In genomic region chrX:74272230-74272629, GRCh38 we compare ENCODE assay signal across 21 cellular contexts. TPM values are rescaled to one million over a fixed set of nuclear protein-coding genes. Genes with fewer than 3 reads are reported as not detected.
DNase-seq lines count a peak whose midpoint lies in the region; ATAC-seq and TF ChIP-seq lines count a peak whose summit lies in the region.
"Had no signal": no experiment of that assay in that cellular context is flagged by ENCODE, and none has a peak within 500 bp of the region (broad histone marks: within the 10 kb centered on the region; RNA-seq: fewer than 3 reads in every experiment).

No MANE protein-coding gene starts in this region.

- TF ChIP-seq POLR2A in spleen (IDR thresholded peaks at IDR 0.05) (no peak), stomach (IDR thresholded peaks at IDR 0.05) (no peak)

- intact Hi-C loops in spleen (cut with DNase I; ENCODE audit: low total_unique reads): no loop called here
- intact Hi-C loops in stomach (cut with DNase I; ENCODE audit: low total_unique reads): no loop called here

- H3K4me3 ChIP-seq in GM12865 (ENCODE audit: low read depth, low read length): no peak overlapping the region
- no peak overlapping the region for H3K4me3 ChIP-seq in spleen
- no peak overlapping the region for H3K4me3 ChIP-seq in stomach
- H3K4me3 ChIP-seq: gastroesophageal sphincter, smooth muscle cell had no signal

- ATAC-seq in GM19328 (IDR thresholded peaks at IDR 0.05; ENCODE audit: unreplicated experiment) (peak; percentile 71), HG02852 (IDR thresholded peaks at IDR 0.05; ENCODE audit: unreplicated experiment) (peak; percentile 74), HG03442 (IDR thresholded peaks at IDR 0.05; ENCODE audit: unreplicated experiment) (peak; percentile 86)
- no peak for ATAC-seq in stimulated activated naive B cell treated with anti-CD40 and anti-IgM and Interleukin-4, amounts not matched to agents 10 μg/mL and 1 μg/mL and 100 μg/mL, for 72 hours (replicated peaks)
- ATAC-seq: activated CD8-positive, alpha-beta T cell treated with anti-CD3 and anti-CD28 coated beads, Interleukin-2, amount 10 ng/mL, durations not matched to agents 7 days and 5 days; gastroesophageal sphincter had no signal

- H3K27ac ChIP-seq in spleen (no peak overlapping the region), stomach (no peak overlapping the region)
- H3K27ac ChIP-seq: gastroesophageal sphincter had no signal

- no peak overlapping the region for H3K27ac Mint-ChIP-seq in stimulated activated naive B cell treated with anti-CD40 and anti-IgM and Interleukin-4, amounts not matched to agents 10 μg/mL and 1 μg/mL and 100 μg/mL, for 72 hours
- H3K27ac Mint-ChIP-seq: activated CD8-positive, alpha-beta T cell treated with anti-CD3 and anti-CD28 coated beads, Interleukin-2, amount 10 ng/mL, durations not matched to agents 7 days and 5 days; CD4-positive, alpha-beta T cell had no signal

- no peaks in the 10 kb centered on the region for H3K9me3 Mint-ChIP-seq in stimulated activated naive B cell treated with anti-CD40 and anti-IgM and Interleukin-4, amounts not matched to agents 10 μg/mL and 1 μg/mL and 100 μg/mL, for 72 hours
- H3K9me3 Mint-ChIP-seq: CD4-positive, alpha-beta T cell had no signal

- peaks cover 2 to 11% of the 10 kb centered on the region in 2 donors for H3K4me1 Mint-ChIP-seq in stimulated activated naive B cell treated with anti-CD40 and anti-IgM and Interleukin-4, amounts not matched to agents 10 μg/mL and 1 μg/mL and 100 μg/mL, for 72 hours

- H3K9me3 ChIP-seq in spleen: no peaks in the 10 kb centered on the region
- H3K9me3 ChIP-seq in stomach: no peaks in the 10 kb centered on the region
- H3K9me3 ChIP-seq: gastroesophageal sphincter had no signal

- DNase-seq in GM12865 (ENCODE audit: low read depth): peak; percentile 54
- DNase-seq in spleen: no peak
- DNase-seq in stomach: no peak
- no peak for DNase-seq in HUDEP-2 (lab: John Stamatoyannopoulos, UW; ENCODE audit: unreplicated experiment in 76 of 76)
- no peak for DNase-seq in stimulated activated naive B cell treated with anti-CD40 and anti-IgM and Interleukin-4, amounts not matched to agents 10 μg/mL and 1 μg/mL and 100 μg/mL, for 72 hours
- DNase-seq: activated CD8-positive, alpha-beta T cell treated with anti-CD3 and anti-CD28 coated beads, Interleukin-2, amount 10 ng/mL, durations not matched to agents 7 days and 5 days; CD4-positive, alpha-beta T cell; DMS79 treated with DMSO at 0.1 percent for 48 hours; NCI-H2029 treated with DMSO at 0.1 percent for 48 hours; NCI-H69; posterior cingulate gyrus; stimulated activated naive CD4-positive, alpha-beta T cell treated with Interleukin-2 at 50 U/mL for 16 hours had no signal

- H3K36me3 ChIP-seq in spleen: peaks cover 0 to 86% (median 17%) of the 10 kb centered on the region in 6 donors
- H3K36me3 ChIP-seq in stomach: peaks cover 0 to 75% (median 47%) of the 10 kb centered on the region in 4 donors

- no peaks in the 10 kb centered on the region for H3K27me3 ChIP-seq in spleen (replicated peaks in 1 of 7)
- no peaks in the 10 kb centered on the region for H3K27me3 ChIP-seq in stomach
- H3K27me3 ChIP-seq: gastroesophageal sphincter had no signal

- TF ChIP-seq CTCF in GM12865 (IDR thresholded peaks at IDR 0.05; ENCODE audit: insufficient read depth, low read depth, low read length, missing control alignments) (no peak), spleen (IDR thresholded peaks at IDR 0.05 in 8 of 11, conservative IDR thresholded peaks at IDR 0.05 in 3 of 11) (no peak), stomach (IDR thresholded peaks at IDR 0.05) (no peak)

- H3K27me3 Mint-ChIP-seq in stimulated activated naive B cell treated with anti-CD40 and anti-IgM and Interleukin-4, amounts not matched to agents 10 μg/mL and 1 μg/mL and 100 μg/mL, for 72 hours: peaks cover 0 to 8% of the 10 kb centered on the region in 2 donors
- H3K27me3 Mint-ChIP-seq: CD4-positive, alpha-beta T cell had no signal

- H3K4me1 ChIP-seq in spleen (no peaks in the 10 kb centered on the region), stomach (no peaks in the 10 kb centered on the region)

- peaks cover 13 to 26% of the 10 kb centered on the region in 2 donors for H3K36me3 Mint-ChIP-seq in stimulated activated naive B cell treated with anti-CD40 and anti-IgM and Interleukin-4, amounts not matched to agents 10 μg/mL and 1 μg/mL and 100 μg/mL, for 72 hours

- TF ChIP-seq EP300 in stomach (IDR thresholded peaks at IDR 0.05): no peak

- H3K4me3 Mint-ChIP-seq in stimulated activated naive B cell treated with anti-CD40 and anti-IgM and Interleukin-4, amounts not matched to agents 10 μg/mL and 1 μg/mL and 100 μg/mL, for 72 hours: no peak overlapping the region
- H3K4me3 Mint-ChIP-seq: activated CD8-positive, alpha-beta T cell treated with anti-CD3 and anti-CD28 coated beads, Interleukin-2, amount 10 ng/mL, durations not matched to agents 7 days and 5 days; CD4-positive, alpha-beta T cell had no signal

- 56 to 82% (median 61%) methylated on average over 2 of the region's 2 CpGs for WGBS in spleen, 5 donors
- 76 to 96% (median 85%) methylated on average over 2 of the region's 2 CpGs for WGBS in stomach, 5 donors

RNA-seq across cellular contexts. Expression of gene ZCCHC13, which starts 31.8 kb away (rescaled TPM):
- total RNA-seq in spleen: not detected
- not detected for polyA plus RNA-seq in spleen
- not detected for total RNA-seq in stomach
- not detected for polyA plus RNA-seq in stomach
- total RNA-seq: activated CD8-positive, alpha-beta T cell treated with anti-CD3 and anti-CD28 coated beads, Interleukin-2, amount 10 ng/mL, durations not matched to agents 7 days and 5 days; astrocyte; CD4-positive, alpha-beta T cell; endothelial cell of umbilical vein; gastroesophageal sphincter; liver; smooth muscle cell; ureter had no signal
- polyA plus RNA-seq: endothelial cell of umbilical vein, liver, smooth muscle cell had no signal

Comparison
In these comparisons a context has a peak if more than half of its experiments do, and no peak if none do; other contexts are left out.
1. ATAC-seq: peak in GM19328 (single experiment), HG02852 (single experiment) and HG03442 (single experiment); none in stimulated activated naive B cell treated with anti-CD40 and anti-IgM and Interleukin-4, amounts not matched to agents 10 μg/mL and 1 μg/mL and 100 μg/mL, for 72 hours (0 of 2).